ENCODE assay signal across 8 cellular contexts in genomic region chr13:30463820-30464495, GRCh38. TPM values are rescaled to one million over a fixed set of nuclear protein-coding genes. Genes with fewer than 3 reads are reported as not detected.
A peak's percentile ranks its signal among the peaks of the same experiment; 100 is the strongest.
DNase-seq lines count a peak whose midpoint lies in the region; ATAC-seq and TF ChIP-seq lines count a peak whose summit lies in the region.

No MANE protein-coding gene starts in this region.

- peak; percentile 23 for DNase-seq in DMS153 (lab: John Stamatoyannopoulos, UW)
- DNase-seq in KBM-7: peak; percentile 66
- peak; percentile 72 for DNase-seq in activated CD4-positive, CD25-positive, alpha-beta regulatory T cell treated with anti-CD3 and anti-CD28 coated beads, Interleukin-2, amount 50 U/mL, for 72 hours
- peak; percentile 44 for DNase-seq in cerebellar cortex (ENCODE audit: low spot score)
- peak; percentile 77 for DNase-seq in left lobe of liver (ENCODE audit: low spot score)
- peak; percentile 76 for DNase-seq in stimulated activated CD4-positive, alpha-beta T cell treated with anti-CD3 and anti-CD28 coated beads, Interleukin-1b, Interleukin-23, amount 100 ng/mL, for 48 hours
- DNase-seq in HEK293T (ENCODE audit: extremely low spot score): no peak

- in situ Hi-C loops in KBM-7 (cut with MboI; ENCODE audit: low pct_unique_long_range_greater_than_20kb, low sequenced_read_pairs): no loop called here

- ATAC-seq in GM21390 (IDR thresholded peaks at IDR 0.05; ENCODE audit: unreplicated experiment) (peak; percentile 41), left lobe of liver (peak; percentile 55)

- CTCF ChIA-PET in HEK293T (lab: Yijun Ruan, JAX): no interaction called here

- POLR2A ChIA-PET in HEK293T (lab: Yijun Ruan, JAX): interaction anchor here (0.6 kb wide), 1 partner anchor 324 kb away, joined by 3 read pairs; no protein-coding TSS in a partner anchor

TF ChIP-seq in HEK293T, 16 proteins besides CTCF, POLR2A, EP300 and RAD21:
- TF ChIP-seq HDGF (IDR thresholded peaks at IDR 0.05; ENCODE audit: borderline replicate concordance) (no peak), L3MBTL2 (conservative IDR thresholded peaks at IDR 0.05) (no peak), LEF1 (IDR thresholded peaks at IDR 0.05; ENCODE audit: borderline replicate concordance) (no peak)

RNA-seq across cellular contexts. Expression of gene HMGB1, which starts 1.8 kb away (rescaled TPM):
- total RNA-seq in left lobe of liver: 92.4 TPM

RNA-seq across cellular contexts. Expression of gene UBE2L5, which starts 41.7 kb away (rescaled TPM):
- total RNA-seq in left lobe of liver: not detected
